ENCODE assay signal across 20 cellular contexts in the genomic region with DNA sequence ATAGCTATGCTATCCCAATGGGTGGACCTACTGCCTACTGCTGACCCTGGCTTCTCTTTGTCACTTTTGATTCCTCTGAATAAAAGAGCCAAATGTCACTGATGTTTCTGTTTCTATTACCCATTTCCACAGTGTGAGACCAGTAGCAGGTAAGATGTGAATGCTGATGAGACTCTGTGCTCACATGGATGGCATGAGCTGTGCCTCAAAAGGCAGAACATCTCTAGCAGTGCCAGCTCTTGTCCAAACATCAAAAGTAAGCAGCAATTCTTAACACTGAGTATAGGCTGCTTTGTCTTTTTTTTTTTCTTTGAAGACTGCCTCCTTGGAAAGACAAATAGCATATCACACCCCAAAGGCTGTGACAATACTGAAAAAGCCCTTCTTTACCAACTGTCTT.
DNase-seq lines count a peak whose midpoint lies in the region; ATAC-seq lines count a peak whose summit lies in the region.
"Had no signal": no experiment of that assay in that cellular context is flagged by ENCODE, and none has a peak within 500 bp of the region (broad histone marks: within the 10 kb centered on the region; RNA-seq: fewer than 3 reads in every experiment).

No MANE protein-coding gene starts in this region.

- H3K4me1 ChIP-seq in mesendoderm (ENCODE audit: control insufficient read depth, low read depth, low read length), result peaks cover 7% of the 10 kb centered on the region
- H3K4me1 ChIP-seq: esophagus muscularis mucosa, parathyroid adenoma had no signal

- H3K56ac ChIP-seq in mesendoderm (ENCODE audit: low read length), result peak overlapping the region; percentile 22

- intact Hi-C loops in activated CD4-positive, alpha-beta T cell treated with anti-CD3 and anti-CD28 coated beads for 36 hours (cut with DNase I, micrococcal nuclease), result no loop called here

- H3K36me3 ChIP-seq in mesendoderm (ENCODE audit: control insufficient read depth, insufficient read depth, low read length), result no peaks in the 10 kb centered on the region
- H3K36me3 ChIP-seq: esophagus muscularis mucosa had no signal

- H3K36me3 Mint-ChIP-seq in activated CD4-positive, alpha-beta T cell treated with anti-CD3 and anti-CD28 coated beads for 36 hours (ENCODE audit: low read depth), result peaks cover 21% of the 10 kb centered on the region
- peaks cover 37% of the 10 kb centered on the region for H3K36me3 Mint-ChIP-seq in activated CD4-positive, alpha-beta T cell treated with anti-CD3 and anti-CD28 coated beads, Interleukin-2, amount 10 ng/mL, durations not matched to agents 7 days and 5 days (ENCODE audit: low read depth)

- no peak overlapping the region for H2BK15ac ChIP-seq in mesendoderm (replicated peaks; ENCODE audit: low read depth)

- H3K4ac ChIP-seq in mesendoderm (ENCODE audit: low read depth, low read length), result no peak overlapping the region

- H3K4me3 Mint-ChIP-seq in activated CD4-positive, alpha-beta T cell treated with anti-CD3 and anti-CD28 coated beads for 36 hours, result no peak overlapping the region
- no peak overlapping the region for H3K4me3 Mint-ChIP-seq in activated CD4-positive, alpha-beta T cell treated with anti-CD3 and anti-CD28 coated beads, Interleukin-2, amount 10 ng/mL, durations not matched to agents 7 days and 5 days
- H3K4me3 Mint-ChIP-seq: HFFc6, memory B cell had no signal

- H3K18ac ChIP-seq in mesendoderm (ENCODE audit: low read length), result no peak overlapping the region

- no peaks in the 10 kb centered on the region for H3K27me3 ChIP-seq in mesendoderm (ENCODE audit: insufficient read depth, low read length, poor library complexity)
- H3K27me3 ChIP-seq: esophagus muscularis mucosa had no signal

- no peaks in the 10 kb centered on the region for H3K27me3 Mint-ChIP-seq in activated CD4-positive, alpha-beta T cell treated with anti-CD3 and anti-CD28 coated beads for 36 hours
- no peaks in the 10 kb centered on the region for H3K27me3 Mint-ChIP-seq in activated CD4-positive, alpha-beta T cell treated with anti-CD3 and anti-CD28 coated beads, Interleukin-2, amount 10 ng/mL, durations not matched to agents 7 days and 5 days
- H3K27me3 Mint-ChIP-seq: memory B cell had no signal

- H3K23ac ChIP-seq in mesendoderm (ENCODE audit: low read length), result no peak overlapping the region

- no peak overlapping the region for H3K27ac Mint-ChIP-seq in activated CD4-positive, alpha-beta T cell treated with anti-CD3 and anti-CD28 coated beads for 36 hours
- H3K27ac Mint-ChIP-seq in activated CD4-positive, alpha-beta T cell treated with anti-CD3 and anti-CD28 coated beads, Interleukin-2, amount 10 ng/mL, durations not matched to agents 7 days and 5 days, result no peak overlapping the region
- H3K27ac Mint-ChIP-seq: HFFc6, memory B cell had no signal

- H3K79me2 ChIP-seq in mesendoderm (ENCODE audit: control insufficient read depth, insufficient read depth, low read length), result no peaks in the 10 kb centered on the region
- H3K79me2 ChIP-seq: parathyroid adenoma had no signal

- H3K9me3 Mint-ChIP-seq in activated CD4-positive, alpha-beta T cell treated with anti-CD3 and anti-CD28 coated beads for 36 hours (ENCODE audit: low read depth), result peaks cover 10% of the 10 kb centered on the region
- peaks cover 30% of the 10 kb centered on the region for H3K9me3 Mint-ChIP-seq in activated CD4-positive, alpha-beta T cell treated with anti-CD3 and anti-CD28 coated beads, Interleukin-2, amount 10 ng/mL, durations not matched to agents 7 days and 5 days

- peaks cover 16% of the 10 kb centered on the region for H3K4me1 Mint-ChIP-seq in activated CD4-positive, alpha-beta T cell treated with anti-CD3 and anti-CD28 coated beads for 36 hours
- H3K4me1 Mint-ChIP-seq in activated CD4-positive, alpha-beta T cell treated with anti-CD3 and anti-CD28 coated beads, Interleukin-2, amount 10 ng/mL, durations not matched to agents 7 days and 5 days, result peaks cover 13% of the 10 kb centered on the region

- CTCF ChIA-PET in activated CD4-positive, alpha-beta T cell treated with anti-CD3 and anti-CD28 coated beads for 36 hours (lab: Charles Lee), result interaction anchor here (0.7 to 0.8 kb wide), 3 partner anchors 51 to 827 kb away, joined by 3 to 5 read pairs (median 4); no protein-coding TSS in a partner anchor
- CTCF ChIA-PET in activated CD4-positive, alpha-beta T cell treated with anti-CD3 and anti-CD28 coated beads, Interleukin-2, amount 10 ng/mL, durations not matched to agents 7 days and 5 days (lab: Charles Lee), result interaction anchor here (0.6 to 1.6 kb wide), 2 partner anchors 10 to 123 kb away, joined by 3 read pairs; no protein-coding TSS in a partner anchor

- H2BK5ac ChIP-seq in mesendoderm (ENCODE audit: low read length), result peak overlapping the region; percentile 79

- no peak for DNase-seq in activated CD4-positive, alpha-beta T cell treated with anti-CD3 and anti-CD28 coated beads for 36 hours
- DNase-seq in activated CD4-positive, alpha-beta T cell treated with anti-CD3 and anti-CD28 coated beads for 4 hours, result no peak
- DNase-seq in mesendoderm (no peak), OCI-M1 (lab: John Stamatoyannopoulos, UW) (no peak)
- DNase-seq in activated CD4-positive, alpha-beta T cell treated with anti-CD3 and anti-CD28 coated beads, Interleukin-2, amount 10 ng/mL, durations not matched to agents 7 days and 5 days, result no peak
- DNase-seq: activated CD4-positive, CD25-positive, alpha-beta regulatory T cell treated with anti-CD3 and anti-CD28 coated beads, Interleukin-2, amount 50 U/mL, for 72 hours; COR-L47; HFFc6; KBM-7; NCI-H2029; SK-N-SH; stimulated activated CD4-positive, alpha-beta T cell treated with anti-CD3 and anti-CD28 coated beads, Interleukin-1b, Interleukin-23, amount 100 ng/mL, for 48 hours; stimulated activated naive CD4-positive, alpha-beta T cell treated with Interleukin-2 at 50 U/mL for 16 hours had no signal

- H2AK5ac ChIP-seq in mesendoderm (ENCODE audit: low read length), result peak overlapping the region; percentile 50

- no peak overlapping the region for H3K27ac ChIP-seq in mesendoderm (ENCODE audit: low read depth, low read length)
- H3K27ac ChIP-seq: 22Rv1, esophagus muscularis mucosa, parathyroid adenoma had no signal

- no peak overlapping the region for H3K9ac ChIP-seq in mesendoderm (ENCODE audit: low read length)
- H3K9ac ChIP-seq: parathyroid adenoma, SK-N-SH had no signal

- H3K4me3 ChIP-seq in mesendoderm (ENCODE audit: low read length), result no peak overlapping the region
- H3K4me3 ChIP-seq: esophagus muscularis mucosa had no signal

- peak; percentile 6 for ATAC-seq in activated CD4-positive, alpha-beta T cell treated with anti-CD3 and anti-CD28 coated beads for 36 hours
- ATAC-seq in GM21576 (IDR thresholded peaks at IDR 0.05; ENCODE audit: unreplicated experiment) (peak; percentile 11), HG03108 (IDR thresholded peaks at IDR 0.05; ENCODE audit: unreplicated experiment) (peak; percentile 3), HG03571 (IDR thresholded peaks at IDR 0.05; ENCODE audit: unreplicated experiment) (no peak)

- no peak overlapping the region for H2BK120ac ChIP-seq in mesendoderm (ENCODE audit: low read depth, low read length)

- H4K5ac ChIP-seq in mesendoderm (ENCODE audit: low read length), result peak overlapping the region; percentile 91

- no peaks in the 10 kb centered on the region for H3K79me1 ChIP-seq in mesendoderm (ENCODE audit: low read length)

- H4K8ac ChIP-seq in mesendoderm (ENCODE audit: low read depth, low read length), result no peak overlapping the region

- POLR2A ChIA-PET in activated CD4-positive, alpha-beta T cell treated with anti-CD3 and anti-CD28 coated beads for 36 hours (lab: Charles Lee), result no interaction called here
- POLR2A ChIA-PET in activated CD4-positive, alpha-beta T cell treated with anti-CD3 and anti-CD28 coated beads, Interleukin-2, amount 10 ng/mL, durations not matched to agents 7 days and 5 days (lab: Charles Lee), result interaction anchor here (0.6 kb wide), 1 partner anchor 1077 kb away, joined by 6 read pairs; no protein-coding TSS in a partner anchor

- no peak overlapping the region for H3K4me2 ChIP-seq in mesendoderm (ENCODE audit: low read length)
- H3K4me2 ChIP-seq: SK-N-SH had no signal
